ENCODE assay signal across 13 cellular contexts in genomic region chr2:43278683-43279220, GRCh38.
"Had no signal": no experiment of that assay in that cellular context is flagged by ENCODE, and none has a peak within 500 bp of the region (broad histone marks: within the 10 kb centered on the region; RNA-seq: fewer than 3 reads in every experiment).

No MANE protein-coding gene starts in this region.

- H3K27me3 Mint-ChIP-seq: naive B cell; stimulated activated naive CD8-positive, alpha-beta T cell treated with anti-CD3 and anti-CD28 coated beads, Interleukin-15, amount 100 ng/mL, for 72 hours had no signal

- ATAC-seq: stimulated activated naive CD8-positive, alpha-beta T cell treated with anti-CD3 and anti-CD28 coated beads, Interleukin-15, amount 100 ng/mL, for 72 hours had no signal

- H3K27ac Mint-ChIP-seq: naive B cell; T-helper 1 cell treated with Interleukin-12 subunit alpha and Interleukin-12 subunit beta and Interleukin-4 antibody, amounts not matched to agents 30 μg/mL and 1 μg/mL, for 36 hours had no signal

- DNase-seq: activated CD4-positive, CD25-positive, alpha-beta regulatory T cell; activated naive CD4-positive, alpha-beta T cell treated with anti-CD3 and anti-CD28 coated beads, Interleukin-2, amount 50 U/mL, for 16 hours; amniotic stem cell; dorsolateral prefrontal cortex; islet precursor cell; left ventricle myocardium inferior; midbrain; naive B cell; stimulated activated CD4-positive, alpha-beta T cell treated with anti-CD3 and anti-CD28 coated beads, Interleukin-15, amount 100 ng/mL, for 24 hours; stimulated activated CD4-positive, alpha-beta T cell treated with anti-CD3 and anti-CD28 coated beads, Interleukin-4, amount 100 ng/mL, for 24 hours; stimulated activated naive CD8-positive, alpha-beta T cell treated with anti-CD3 and anti-CD28 coated beads, Interleukin-15, amount 100 ng/mL, for 72 hours; testis had no signal

- H3K4me3 ChIP-seq: dorsolateral prefrontal cortex, left ventricle myocardium inferior, testis had no signal

- H3K27me3 ChIP-seq: dorsolateral prefrontal cortex, testis had no signal

- H3K4me3 Mint-ChIP-seq: naive B cell; stimulated activated naive CD8-positive, alpha-beta T cell treated with anti-CD3 and anti-CD28 coated beads, Interleukin-15, amount 100 ng/mL, for 72 hours; T-helper 1 cell treated with Interleukin-12 subunit alpha and Interleukin-12 subunit beta and Interleukin-4 antibody, amounts not matched to agents 30 μg/mL and 1 μg/mL, for 36 hours had no signal

- H3K9me3 ChIP-seq: testis had no signal

- H3K27ac ChIP-seq: dorsolateral prefrontal cortex, left ventricle myocardium inferior had no signal
